In genomic region chr9:135010363-135010860, GRCh38 we compare ENCODE assay signal across 16 cellular contexts.
DNase-seq lines count a peak whose midpoint lies in the region; ATAC-seq, FAIRE-seq and TF ChIP-seq lines count a peak whose summit lies in the region.
"Had no signal": no experiment of that assay in that cellular context is flagged by ENCODE, and none has a peak within 500 bp of the region (broad histone marks: within the 10 kb centered on the region; RNA-seq: fewer than 3 reads in every experiment).

No MANE protein-coding gene starts in this region.

- H3K18ac ChIP-seq in mesendoderm (ENCODE audit: low read length): no peak overlapping the region

- in situ Hi-C loops in GM12878 (cut with MboI): no loop called here

- intact Hi-C loops in A673 (cut with micrococcal nuclease; ENCODE audit: unreplicated experiment): no loop called here
- intact Hi-C loops in GM12878 (cut with micrococcal nuclease; ENCODE audit: unreplicated experiment): no loop called here

- no peak overlapping the region for H2BK120ac ChIP-seq in mesendoderm (ENCODE audit: low read depth, low read length)

- no TSS peak for BruUV-seq in A673 (replicated peaks; lab: Mats Ljungman, UMichigan)
- no TSS peak for BruUV-seq in GM12878 (replicated peaks; lab: Mats Ljungman, UMichigan)

- FAIRE-seq in GM12878 (lab: Jason Lieb, UNC): no peak
- FAIRE-seq in HTR-8/SVneo (lab: Jason Lieb, UNC): no peak
- FAIRE-seq: GM12891, GM18507 had no signal

- H4K8ac ChIP-seq in mesendoderm (ENCODE audit: low read depth, low read length): no peak overlapping the region

- H3K36me3 ChIP-seq in A673 (ENCODE audit: insufficient read depth, low read length, poor library complexity, severe bottlenecking) (no peaks in the 10 kb centered on the region), H7 (replicated peaks; ENCODE audit: control insufficient read depth, insufficient read depth, low read length) (no peaks in the 10 kb centered on the region), GM12878 (ENCODE audit: control insufficient read depth in 2 of 2, insufficient read depth in 2 of 2, low read length in 1 of 2) (no peaks in the 10 kb centered on the region), mesendoderm (ENCODE audit: control insufficient read depth, insufficient read depth, low read length) (no peaks in the 10 kb centered on the region)

- H3K9ac ChIP-seq in GM12878 (ENCODE audit: control insufficient read depth, insufficient read depth, low read length) (no peak overlapping the region), mesendoderm (ENCODE audit: low read length) (no peak overlapping the region)
- H3K9ac ChIP-seq: GM23248 had no signal

- RAD21 ChIA-PET in GM12878 (lab: Charles Lee; ENCODE audit: unreplicated experiment): no interaction called here

- TF ChIP-seq POLR2A in GM12878 (IDR thresholded peaks at IDR 0.05; ENCODE audit: low read depth, low read length): no peak

- H2AK5ac ChIP-seq in mesendoderm (ENCODE audit: low read length): no peak overlapping the region

- DNase-seq in A673 (ENCODE audit: low spot score): peak; percentile 14
- peak; percentile 38 for DNase-seq in H7
- DNase-seq in GM12878 (ENCODE audit: low read depth, low spot score): no peak
- DNase-seq in mesendoderm: peak; percentile 50
- DNase-seq in Ammon's horn (ENCODE audit: low spot score): no peak
- no peak for DNase-seq in HTR-8/SVneo (ENCODE audit: insufficient read length, low spot score)
- no peak for DNase-seq in NCI-H2081 (lab: John Stamatoyannopoulos, UW)
- DNase-seq: CD8-positive, alpha-beta T cell; GDM1; GM23248; NCI-H1694; NCI-H526 treated with DMSO at 0.1 percent for 48 hours; OCI-M1; SIG-M5 had no signal

- H3K27me3 ChIP-seq in A673 (replicated peaks; ENCODE audit: insufficient read depth, low read depth, low read length, poor library complexity) (no peaks in the 10 kb centered on the region), H7 (ENCODE audit: control insufficient read depth, insufficient read depth, low read length) (no peaks in the 10 kb centered on the region), GM12878 (replicated peaks in 1 of 2; ENCODE audit: control insufficient read depth in 2 of 2, insufficient read depth in 2 of 2, low read length in 1 of 2) (peaks cover 0 to 3% of the 10 kb centered on the region in 2 experiments; a peak in 2 of 4 replicates), mesendoderm (ENCODE audit: insufficient read depth, low read length, poor library complexity) (no peaks in the 10 kb centered on the region)

- no peak overlapping the region for H3K4ac ChIP-seq in mesendoderm (ENCODE audit: low read depth, low read length)

- CTCF ChIA-PET in A673 (lab: Charles Lee) (no interaction called here), GM12878 (lab: Yijun Ruan, JAX) (interaction anchor here (0.6 kb wide), 1 partner anchor 28 kb away, joined by 3 read pairs; no protein-coding TSS in a partner anchor)

- no peak overlapping the region for H4K5ac ChIP-seq in mesendoderm (ENCODE audit: low read length)

- H2AFZ ChIP-seq in GM12878 (ENCODE audit: control insufficient read depth, low read depth, low read length): no peak overlapping the region
- H2AFZ ChIP-seq: GM23248 had no signal

- no peak overlapping the region for H2BK5ac ChIP-seq in mesendoderm (ENCODE audit: low read length)

- no peak for ATAC-seq in GM12878
- ATAC-seq: CD8-positive, alpha-beta T cell had no signal

- TF ChIP-seq EP300 in GM12878 (IDR thresholded peaks at IDR 0.05; ENCODE audit: borderline replicate concordance in 1 of 2, control insufficient read depth in 1 of 2, low read depth in 2 of 2, low read length in 2 of 2): no peak

- WGBS in GM12878 (ENCODE audit: insufficient coverage, insufficient replicate concordance, low lambda C conversion rate, missing lambda C conversion rate): 11% methylated on average over 5 of the region's 5 CpGs
- no CpG with 5 or more reads among the region's 5 CpGs for WGBS in mesendoderm (ENCODE audit: extremely low coverage, insufficient coverage, low lambda C conversion rate)

- POLR2A ChIA-PET in A673 (lab: Charles Lee; ENCODE audit: low non-redundant PET) (no interaction called here), GM12878 (lab: Charles Lee) (no interaction called here)

- H3K4me2 ChIP-seq in GM12878 (ENCODE audit: control insufficient read depth, insufficient read depth): no peak overlapping the region
- H3K4me2 ChIP-seq in mesendoderm (ENCODE audit: low read length): no peak overlapping the region

- H4K20me1 ChIP-seq in GM12878 (ENCODE audit: control insufficient read depth, insufficient read depth): no peaks in the 10 kb centered on the region

- TF ChIP-seq RAD21 in GM12878 (IDR thresholded peaks at IDR 0.05; ENCODE audit: insufficient read depth, low read depth, low read length): no peak

- no peak overlapping the region for H3K23ac ChIP-seq in mesendoderm (ENCODE audit: low read length)

- no peaks in the 10 kb centered on the region for H3K79me1 ChIP-seq in mesendoderm (ENCODE audit: low read length)

- no peak overlapping the region for H3K27ac ChIP-seq in A673 (ENCODE audit: low read depth, low read length, poor library complexity, severe bottlenecking)
- no peak overlapping the region for H3K27ac ChIP-seq in GM12878 (ENCODE audit: control insufficient read depth, insufficient read depth)
- H3K27ac ChIP-seq in mesendoderm (ENCODE audit: low read depth, low read length): no peak overlapping the region
- H3K27ac ChIP-seq: GM23248 had no signal

- H3K79me2 ChIP-seq in GM12878 (ENCODE audit: control insufficient read depth, insufficient read depth, low read length) (no peaks in the 10 kb centered on the region), mesendoderm (ENCODE audit: control insufficient read depth, insufficient read depth, low read length) (no peaks in the 10 kb centered on the region)

- TF ChIP-seq CTCF in A673 (conservative IDR thresholded peaks at IDR 0.05; ENCODE audit: low read depth, low read length): no peak
- TF ChIP-seq CTCF in GM12878 (IDR thresholded peaks at IDR 0.05 in 2 of 3, conservative IDR thresholded peaks at IDR 0.05 in 1 of 3; ENCODE audit: control insufficient read depth in 2 of 3, extremely low read depth in 1 of 3, insufficient read depth in 1 of 3, low read depth in 3 of 3, low read length in 3 of 3): no peak

- no peak overlapping the region for H2BK15ac ChIP-seq in mesendoderm (replicated peaks; ENCODE audit: low read depth)

- H3K4me3 ChIP-seq in A673 (ENCODE audit: low read depth, low read length, poor library complexity, severe bottlenecking): no peak overlapping the region
- H3K4me3 ChIP-seq in H7 (ENCODE audit: insufficient read depth, low read depth, low read length): no peak overlapping the region
- no peak overlapping the region for H3K4me3 ChIP-seq in GM12878
- no peak overlapping the region for H3K4me3 ChIP-seq in mesendoderm (ENCODE audit: low read length)
- H3K4me3 ChIP-seq: GM23248 had no signal

- no peak overlapping the region for H3K56ac ChIP-seq in mesendoderm (ENCODE audit: low read length)

- SMC1A ChIA-PET in GM12878 (lab: Charles Lee; ENCODE audit: uncharacterized antibody, unreplicated experiment): no interaction called here

- no peaks in the 10 kb centered on the region for H3K4me1 ChIP-seq in A673 (ENCODE audit: insufficient read depth, low read length, poor library complexity, severe bottlenecking)
- no peaks in the 10 kb centered on the region for H3K4me1 ChIP-seq in GM12878 (ENCODE audit: control insufficient read depth, insufficient read depth, low read length)
- no peaks in the 10 kb centered on the region for H3K4me1 ChIP-seq in mesendoderm (ENCODE audit: control insufficient read depth, low read depth, low read length)

- H3K9me3 ChIP-seq in A673 (ENCODE audit: low read depth, low read length, poor library complexity, severe bottlenecking) (no peaks in the 10 kb centered on the region), GM12878 (replicated peaks; ENCODE audit: control insufficient read depth, insufficient read depth, low read length) (no peaks in the 10 kb centered on the region)

TF ChIP-seq in GM12878, 131 proteins besides CTCF, POLR2A, EP300 and RAD21:
- TF ChIP-seq, protein P1, sequence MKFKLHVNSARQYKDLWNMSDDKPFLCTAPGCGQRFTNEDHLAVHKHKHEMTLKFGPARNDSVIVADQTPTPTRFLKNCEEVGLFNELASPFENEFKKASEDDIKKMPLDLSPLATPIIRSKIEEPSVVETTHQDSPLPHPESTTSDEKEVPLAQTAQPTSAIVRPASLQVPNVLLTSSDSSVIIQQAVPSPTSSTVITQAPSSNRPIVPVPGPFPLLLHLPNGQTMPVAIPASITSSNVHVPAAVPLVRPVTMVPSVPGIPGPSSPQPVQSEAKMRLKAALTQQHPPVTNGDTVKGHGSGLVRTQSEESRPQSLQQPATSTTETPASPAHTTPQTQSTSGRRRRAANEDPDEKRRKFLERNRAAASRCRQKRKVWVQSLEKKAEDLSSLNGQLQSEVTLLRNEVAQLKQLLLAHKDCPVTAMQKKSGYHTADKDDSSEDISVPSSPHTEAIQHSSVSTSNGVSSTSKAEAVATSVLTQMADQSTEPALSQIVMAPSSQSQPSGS (IDR thresholded peaks at IDR 0.05; ENCODE audit: low read length): no peak
- peak; percentile 31; the same call in 1 of the 2 replicates for TF ChIP-seq BMI1 (IDR thresholded peaks at IDR 0.05; ENCODE audit: borderline replicate concordance)

Comparison
In these comparisons a context has a peak if more than half of its experiments do, and no peak if none do; other contexts are left out.
1. DNase-seq: peak in A673 (single experiment), H7 (single experiment) and mesendoderm (single experiment); none in GM12878 (single experiment), Ammon's horn (single experiment), HTR-8/SVneo (single experiment) and NCI-H2081 (0 of 2).